In the genomic region with DNA sequence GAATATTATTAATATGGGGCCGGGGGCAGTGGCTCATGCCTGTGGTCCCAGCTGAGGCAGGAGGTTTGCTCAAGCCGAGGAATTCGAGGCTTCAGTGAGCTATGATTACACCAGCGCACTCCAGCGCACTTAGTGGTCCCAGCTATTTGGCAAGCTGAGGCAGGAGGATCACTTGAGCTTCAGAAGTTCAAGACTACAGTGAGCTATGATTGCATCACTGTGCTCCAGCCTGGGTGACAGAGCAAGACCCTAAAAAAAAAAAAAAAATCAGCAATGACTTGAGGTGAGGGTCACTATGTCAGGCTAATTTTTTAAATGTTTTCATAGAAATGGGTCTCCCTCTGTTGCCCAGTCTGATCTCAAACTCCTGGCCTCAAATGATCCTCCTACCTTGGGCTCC, we compare ENCODE assay signal across 8 cellular contexts.
"Had no signal": no experiment of that assay in that cellular context is flagged by ENCODE, and none has a peak within 500 bp of the region (broad histone marks: within the 10 kb centered on the region; RNA-seq: fewer than 3 reads in every experiment).

No MANE protein-coding gene starts in this region.

- H3K4me2 ChIP-seq: KMS-11 had no signal

- H3K36me3 Mint-ChIP-seq: IgD-negative memory B cell had no signal

- H3K27ac ChIP-seq: HL-60, KMS-11 had no signal

- FAIRE-seq: HepG2, HTR-8/SVneo had no signal

- H3K9ac ChIP-seq: KMS-11 had no signal

- H3K4me1 Mint-ChIP-seq: IgD-negative memory B cell had no signal

- ATAC-seq: HepG2 had no signal

- DNase-seq: IMR-90, KBM-7, KG1 had no signal

- H3K27ac Mint-ChIP-seq: IgD-negative memory B cell had no signal
